ENCODE assay signal across 1 cellular context in genomic region chr2:62774555-62775366, GRCh38.
A peak's percentile ranks its signal among the peaks of the same experiment; 100 is the strongest.
TF ChIP-seq lines count a peak whose summit lies in the region.

No MANE protein-coding gene starts in this region.

TF ChIP-seq in IMR-90, 13 proteins besides CTCF, POLR2A, EP300 and RAD21 (continued from another document):
- TF ChIP-seq ELK1 (IDR thresholded peaks at IDR 0.05; ENCODE audit: borderline replicate concordance, low read depth, low read length): no peak
- no peak for TF ChIP-seq USF2 (IDR thresholded peaks at IDR 0.05; ENCODE audit: low read depth, low read length)
- peak; percentile 40; the same call in 1 of the 2 replicates for TF ChIP-seq FOS (IDR thresholded peaks at IDR 0.05; ENCODE audit: low read depth, low read length)
- no peak for TF ChIP-seq RCOR1 (IDR thresholded peaks at IDR 0.05; ENCODE audit: insufficient replicate concordance, low read length)
- peak; percentile 87 for TF ChIP-seq SMC3 (IDR thresholded peaks at IDR 0.05; ENCODE audit: low read depth, low read length)
- TF ChIP-seq CEBPB (IDR thresholded peaks at IDR 0.05; ENCODE audit: low read depth, low read length): peak; percentile 84
